Comparison of ENCODE assay signal across 11 cellular contexts in the genomic region with DNA sequence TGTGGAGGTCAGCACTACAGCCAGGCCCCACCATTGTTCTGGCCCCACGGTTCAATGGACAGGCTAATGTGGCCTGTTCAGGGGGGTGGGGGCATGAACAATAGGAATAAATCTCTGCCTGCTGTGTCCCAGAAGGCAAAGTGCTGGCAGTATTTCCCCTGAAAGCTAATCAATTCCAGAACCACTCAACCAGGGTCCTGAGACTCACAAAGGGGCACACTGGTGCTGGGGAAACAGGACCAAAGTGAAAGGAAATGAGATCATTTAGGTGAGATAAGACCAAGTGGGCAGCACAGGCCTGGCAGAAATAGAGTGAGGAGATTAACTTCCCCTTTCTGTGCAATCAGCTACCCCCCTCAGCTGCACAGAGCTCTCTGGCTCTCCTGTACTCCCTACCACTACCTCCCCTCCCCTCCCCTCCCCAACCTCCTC. TPM values are rescaled to one million over a fixed set of nuclear protein-coding genes. Genes with fewer than 3 reads are reported as not detected.
DNase-seq lines count a peak whose midpoint lies in the region; ATAC-seq and TF ChIP-seq lines count a peak whose summit lies in the region.
"Had no signal": no experiment of that assay in that cellular context is flagged by ENCODE, and none has a peak within 500 bp of the region (broad histone marks: within the 10 kb centered on the region; RNA-seq: fewer than 3 reads in every experiment).

No MANE protein-coding gene starts in this region.

- H3K23ac ChIP-seq in H9 (ENCODE audit: insufficient read length, low read depth, low read length): no peak overlapping the region

- no peaks in the 10 kb centered on the region for H3K79me2 ChIP-seq in H9 (ENCODE audit: insufficient read depth, low read length)

- no peak overlapping the region for H4K5ac ChIP-seq in H9 (ENCODE audit: insufficient read length, low read depth, low read length)

- no peak overlapping the region for H4K91ac ChIP-seq in H9 (ENCODE audit: insufficient read length, low read depth, low read length)

- H2BK20ac ChIP-seq in H9 (ENCODE audit: low read depth, low read length, poor library complexity, severe bottlenecking): no peak overlapping the region

- ATAC-seq in GM18519 (IDR thresholded peaks at IDR 0.05; ENCODE audit: low FRiP score, unreplicated experiment) (peak; percentile 34), HG02571 (IDR thresholded peaks at IDR 0.05; ENCODE audit: unreplicated experiment) (peak; percentile 46)
- no peak for ATAC-seq in effector memory CD8-positive, alpha-beta T cell (replicated peaks)

- no peak overlapping the region for H3K14ac ChIP-seq in H9 (ENCODE audit: insufficient read depth, low read length)

- H3T11ph ChIP-seq in H9 (ENCODE audit: low read length): no peak overlapping the region

- in situ Hi-C loops in HAP-1 (cut with MboI; ENCODE audit: low sequenced_read_pairs): no loop called here

- no peak overlapping the region for H2BK120ac ChIP-seq in H9 (ENCODE audit: low read depth, low read length, poor library complexity, severe bottlenecking)

- peaks cover 14 to 19% of the 10 kb centered on the region in 2 donors for H3K4me1 Mint-ChIP-seq in effector memory CD8-positive, alpha-beta T cell (ENCODE audit: low read depth in 2 of 2)
- peaks cover 8 to 12% of the 10 kb centered on the region in 2 experiments for H3K4me1 Mint-ChIP-seq in H9

- DNase-seq in NAMALWA (ENCODE audit: low spot score) (peak; percentile 77), kidney epithelial cell (ENCODE audit: low read depth) (peak; percentile 10), D341Med (ENCODE audit: low spot score) (no peak), HAP-1 (ENCODE audit: low spot score in 2 of 2) (no peak), H9 (no peak)
- no peak for DNase-seq in effector memory CD8-positive, alpha-beta T cell
- DNase-seq: caudate nucleus, mesenchymal stem cell, SHP77 treated with DMSO at 0.1 percent for 48 hours had no signal

- H2BK5ac ChIP-seq in H9 (ENCODE audit: insufficient read length, low read length): no peak overlapping the region

- H3K27me3 Mint-ChIP-seq in effector memory CD8-positive, alpha-beta T cell: no peaks in the 10 kb centered on the region
- no peaks in the 10 kb centered on the region for H3K27me3 Mint-ChIP-seq in H9 (ENCODE audit: low read depth)

- TF ChIP-seq CTCF in kidney epithelial cell (IDR thresholded peaks at IDR 0.05; ENCODE audit: insufficient read depth, low read length, poor library complexity, severe bottlenecking) (no peak), H9 (conservative IDR thresholded peaks at IDR 0.05) (no peak)

- no peak overlapping the region for H2BK15ac ChIP-seq in H9 (ENCODE audit: low read depth, low read length)

- H2AFZ ChIP-seq in H9 (ENCODE audit: low read length): no peak overlapping the region

- no peak overlapping the region for H2BK12ac ChIP-seq in H9 (ENCODE audit: insufficient read length, low read depth, low read length)

- H3K4me1 ChIP-seq in HAP-1 (no peaks in the 10 kb centered on the region), H9 (ENCODE audit: insufficient read depth, low read length) (peaks cover 2% of the 10 kb centered on the region; the same call in 1 of the 2 replicates)

- no CpG with 5 or more reads among the region's 1 CpG for WGBS in H9 (ENCODE audit: extremely low coverage, insufficient read length, low lambda C conversion rate)

- no peak overlapping the region for H4K8ac ChIP-seq in H9 (replicated peaks; ENCODE audit: insufficient read length, low read depth, low read length)

- no peak overlapping the region for H3K4me3 ChIP-seq in kidney epithelial cell (ENCODE audit: low read depth, low read length)
- no peak overlapping the region for H3K4me3 ChIP-seq in HAP-1

- no peak overlapping the region for H3K4ac ChIP-seq in H9 (ENCODE audit: low read depth, low read length)

- no peak overlapping the region for H3K56ac ChIP-seq in H9 (ENCODE audit: insufficient read length, low read depth, low read length)

- H2AK5ac ChIP-seq in H9 (ENCODE audit: insufficient read length, low read length): no peak overlapping the region

- H3K27ac Mint-ChIP-seq in effector memory CD8-positive, alpha-beta T cell: no peak overlapping the region
- H3K27ac Mint-ChIP-seq in H9: peak overlapping the region in 1 of 3 experiments; percentile 23; a peak in 2 of 7 replicates

- no peaks in the 10 kb centered on the region for H3K9me3 Mint-ChIP-seq in effector memory CD8-positive, alpha-beta T cell
- peaks cover 0 to 1% of the 10 kb centered on the region in 2 experiments; a peak in 3 of 5 replicates for H3K9me3 Mint-ChIP-seq in H9

- no peaks in the 10 kb centered on the region for H3K36me3 Mint-ChIP-seq in effector memory CD8-positive, alpha-beta T cell (ENCODE audit: insufficient read depth)
- no peaks in the 10 kb centered on the region; a peak in 1 of 7 replicates for H3K36me3 Mint-ChIP-seq in H9 (ENCODE audit: insufficient read depth in 1 of 3, low read depth in 3 of 3)

- no peaks in the 10 kb centered on the region for H4K20me1 ChIP-seq in H9 (ENCODE audit: control insufficient read depth, insufficient read depth, insufficient read length)

- no peaks in the 10 kb centered on the region for H3K9me3 ChIP-seq in HAP-1
- no peaks in the 10 kb centered on the region for H3K9me3 ChIP-seq in H9 (ENCODE audit: control insufficient read depth, low read depth, low read length)

- no peak overlapping the region for H3K9ac ChIP-seq in H9 (ENCODE audit: extremely low read depth, insufficient read length, low read length)

- H3K23me2 ChIP-seq in H9 (ENCODE audit: insufficient read length, low read depth, low read length, poor library complexity, severe bottlenecking): no peaks in the 10 kb centered on the region

- H3K4me3 Mint-ChIP-seq in effector memory CD8-positive, alpha-beta T cell: no peak overlapping the region
- H3K4me3 Mint-ChIP-seq in H9: no peak overlapping the region

- H3K18ac ChIP-seq in H9 (ENCODE audit: insufficient read length, low read depth, low read length): no peak overlapping the region

- H3K27ac ChIP-seq in H9 (ENCODE audit: insufficient read length, low read depth, low read length): no peak overlapping the region

- H3K36me3 ChIP-seq in kidney epithelial cell (ENCODE audit: control insufficient read depth, insufficient read depth, low read length): no peaks in the 10 kb centered on the region
- no peaks in the 10 kb centered on the region for H3K36me3 ChIP-seq in HAP-1 (replicated peaks)

- H3K79me1 ChIP-seq in H9 (ENCODE audit: insufficient read depth, low read depth, low read length, poor library complexity, severe bottlenecking): no peaks in the 10 kb centered on the region

- no peak overlapping the region for H3K4me2 ChIP-seq in H9 (ENCODE audit: insufficient read depth, insufficient read length, low read length)

- H3K27me3 ChIP-seq in kidney epithelial cell (ENCODE audit: control insufficient read depth, insufficient read depth, low read length) (no peaks in the 10 kb centered on the region), HAP-1 (ENCODE audit: low read depth) (no peaks in the 10 kb centered on the region), H9 (ENCODE audit: insufficient read depth, low read length) (no peaks in the 10 kb centered on the region)

RNA-seq across cellular contexts. Expression of gene CRYGS, which starts 11.5 kb away (rescaled TPM):
- 1.8 and 2.7 TPM in 2 replicates for total RNA-seq in kidney epithelial cell
- 0.83 and 1.0 TPM in 2 replicates for total RNA-seq in H9 (2021)

RNA-seq across cellular contexts. Expression of gene TBCCD1, which starts 34.5 kb away (rescaled TPM):
- total RNA-seq in kidney epithelial cell (10.3 and 16.1 TPM in 2 replicates), H9 (2021) (7.4 and 8.6 TPM in 2 replicates)

RNA-seq across cellular contexts. Expression of gene DNAJB11, which starts 37.9 kb away (rescaled TPM):
- total RNA-seq in kidney epithelial cell (83.2 and 93.5 TPM in 2 replicates), H9 (2021) (57.4 and 61.2 TPM in 2 replicates)

Comparison
In these comparisons a context has a peak if more than half of its experiments do, and no peak if none do; other contexts are left out.
1. DNase-seq: peak in NAMALWA (single experiment) and kidney epithelial cell (single experiment); none in D341Med (single experiment), effector memory CD8-positive, alpha-beta T cell (0 of 3), HAP-1 (0 of 2) and H9 (single experiment).